In the genomic region with DNA sequence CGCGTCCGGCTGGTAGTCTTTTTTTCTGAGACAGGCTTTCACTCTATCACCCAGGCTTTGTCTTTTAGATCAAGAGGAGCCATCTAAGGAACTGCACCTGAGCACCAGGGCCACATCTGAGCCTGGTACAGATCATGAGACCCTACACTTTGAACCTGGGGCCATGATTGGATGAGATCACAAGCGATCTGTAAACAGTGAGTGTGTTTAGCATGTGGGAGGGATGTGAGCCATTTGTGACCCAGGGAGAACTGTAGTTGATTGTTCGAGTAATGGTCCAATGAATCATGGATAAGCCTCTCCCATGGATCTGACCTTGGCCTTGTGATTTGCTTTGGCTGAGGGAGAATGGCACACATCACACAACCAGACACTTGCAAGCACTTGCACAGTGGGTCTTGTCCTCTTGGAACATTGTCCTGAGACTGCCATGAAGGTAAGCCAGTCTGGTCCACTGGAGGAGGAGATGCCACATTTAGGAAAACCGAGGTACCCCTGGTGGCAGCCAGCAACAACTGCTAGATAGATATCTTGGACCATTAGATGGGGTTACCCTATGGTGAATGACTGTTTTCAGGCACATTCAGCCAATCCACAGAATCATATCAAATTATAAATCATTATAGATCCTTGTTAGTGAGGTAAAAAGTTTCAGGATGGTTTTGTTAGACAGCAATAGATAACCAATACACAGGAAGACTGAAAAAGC, we compare ENCODE assay signal across 26 cellular contexts. TPM values are rescaled to one million over a fixed set of nuclear protein-coding genes. Genes with fewer than 3 reads are reported as not detected.
DNase-seq lines count a peak whose midpoint lies in the region; ATAC-seq and TF ChIP-seq lines count a peak whose summit lies in the region.
"Had no signal": no experiment of that assay in that cellular context is flagged by ENCODE, and none has a peak within 500 bp of the region (broad histone marks: within the 10 kb centered on the region; RNA-seq: fewer than 3 reads in every experiment).

No MANE protein-coding gene starts in this region.

- H3K27ac ChIP-seq in osteoblast (ENCODE audit: low read depth, low read length): no peak overlapping the region
- H3K27ac ChIP-seq in CD8-positive, alpha-beta T cell (ENCODE audit: low read depth, low read length): no peak overlapping the region
- H3K27ac ChIP-seq: BLaER1 treated with 17β-estradiol and CSF1 and Interleukin-3, amounts not matched to agents 10 nM and 100 nM; epithelial cell of prostate; Peyer's patch; sigmoid colon; tibial artery had no signal

- POLR2A ChIA-PET in CD8-positive, alpha-beta T cell (lab: Charles Lee): no interaction called here

- CTCF ChIA-PET in CD8-positive, alpha-beta T cell (lab: Charles Lee): interaction anchor here (2.4 kb wide), 1 partner anchor 86 kb away, joined by 10 read pairs; no protein-coding TSS in a partner anchor

- peaks cover 7% of the 10 kb centered on the region for H3K27me3 ChIP-seq in osteoblast (ENCODE audit: insufficient read depth, low read length)
- H3K27me3 ChIP-seq in CD8-positive, alpha-beta T cell (ENCODE audit: insufficient read depth, low read length): no peaks in the 10 kb centered on the region
- H3K27me3 ChIP-seq: BLaER1 treated with 17β-estradiol and CSF1 and Interleukin-3, amounts not matched to agents 10 nM and 100 nM; Peyer's patch; sigmoid colon had no signal

- H3K4me3 Mint-ChIP-seq in CD8-positive, alpha-beta T cell: no peak overlapping the region
- H3K4me3 Mint-ChIP-seq: activated CD4-positive, alpha-beta T cell treated with anti-CD3 and anti-CD28 coated beads for 36 hours had no signal

- H3K4me3 ChIP-seq in GM12864 (ENCODE audit: low read depth, low read length): no peak overlapping the region
- no peak overlapping the region for H3K4me3 ChIP-seq in choroid plexus epithelial cell (ENCODE audit: low read depth, low read length)
- no peak overlapping the region for H3K4me3 ChIP-seq in osteoblast (ENCODE audit: insufficient read depth, low read length)
- H3K4me3 ChIP-seq in CD8-positive, alpha-beta T cell (ENCODE audit: low read depth, low read length): no peak overlapping the region
- H3K4me3 ChIP-seq: BLaER1 treated with 17β-estradiol and CSF1 and Interleukin-3, amounts not matched to agents 10 nM and 100 nM; Peyer's patch; sigmoid colon; tibial artery had no signal

- peaks cover 3% of the 10 kb centered on the region for H3K27me3 Mint-ChIP-seq in CD8-positive, alpha-beta T cell (ENCODE audit: low read depth)

- no peaks in the 10 kb centered on the region for H4K20me1 ChIP-seq in osteoblast (ENCODE audit: insufficient read depth, low read length)
- H4K20me1 ChIP-seq: BLaER1 treated with 17β-estradiol and CSF1 and Interleukin-3, amounts not matched to agents 10 nM and 100 nM had no signal

- intact Hi-C loops in CD8-positive, alpha-beta T cell (cut with DNase I, micrococcal nuclease): no loop called here

- H3K36me3 Mint-ChIP-seq in CD8-positive, alpha-beta T cell: no peaks in the 10 kb centered on the region
- H3K36me3 Mint-ChIP-seq: activated naive CD4-positive, alpha-beta T cell treated with anti-CD3 and anti-CD28 coated beads, Interleukin-2, amount 50 U/mL, for 72 hours had no signal

- no peaks in the 10 kb centered on the region for H3K36me3 ChIP-seq in osteoblast (ENCODE audit: insufficient read depth, low read length)
- no peaks in the 10 kb centered on the region for H3K36me3 ChIP-seq in CD8-positive, alpha-beta T cell (ENCODE audit: insufficient read depth, low read length)
- H3K36me3 ChIP-seq: BLaER1 treated with 17β-estradiol and CSF1 and Interleukin-3, amounts not matched to agents 10 nM and 100 nM; Peyer's patch; sigmoid colon; tibial artery had no signal

- no peaks in the 10 kb centered on the region for H3K4me1 Mint-ChIP-seq in CD8-positive, alpha-beta T cell (ENCODE audit: low read depth)
- H3K4me1 Mint-ChIP-seq: activated CD4-positive, alpha-beta T cell treated with anti-CD3 and anti-CD28 coated beads for 36 hours had no signal

- DNase-seq in GM12864 (ENCODE audit: low read depth) (no peak), M059J (ENCODE audit: low read depth) (peak; percentile 14), choroid plexus epithelial cell (ENCODE audit: low read depth) (no peak), osteoblast (ENCODE audit: insufficient read length, low spot score, missing footprints) (peak; percentile 61), COR-L47 (lab: John Stamatoyannopoulos, UW) (no peak), AG08396 (ENCODE audit: low spot score) (no peak)
- DNase-seq in CD8-positive, alpha-beta T cell: no peak
- DNase-seq: activated CD4-positive, alpha-beta T cell treated with anti-CD3 and anti-CD28 coated beads for 36 hours; DMS79; glutamatergic neuron; KG1; mesenchymal stem cell; NCI-H1436; NCI-H2081 treated with DMSO at 0.1 percent for 48 hours; NCI-H2227 treated with DMSO at 0.1 percent for 48 hours; NCI-H526; Peyer's patch; posterior cingulate gyrus; SIG-M5; sigmoid colon; stimulated activated CD4-positive, alpha-beta T cell treated with anti-CD3 and anti-CD28 coated beads, Interleukin-4, amount 100 ng/mL, for 4 hours had no signal

- H3K27ac Mint-ChIP-seq in CD8-positive, alpha-beta T cell: no peak overlapping the region
- H3K27ac Mint-ChIP-seq: activated CD4-positive, alpha-beta T cell treated with anti-CD3 and anti-CD28 coated beads for 36 hours; activated naive CD4-positive, alpha-beta T cell treated with anti-CD3 and anti-CD28 coated beads, Interleukin-2, amount 50 U/mL, for 72 hours; activated T-helper 2 cell treated with anti-CD3 and anti-CD28 coated beads, Interferon-gamma antibody, Interleukin-2, Interleukin-4, amounts not matched to agents 10 μg/mL and 5 μg/mL and 100 μg/mL, durations not matched to agents 14 hours and 24 hours and 36 hours had no signal

- H2AFZ ChIP-seq in osteoblast (ENCODE audit: low read length): no peak overlapping the region

- no peaks in the 10 kb centered on the region for H3K79me2 ChIP-seq in osteoblast (ENCODE audit: insufficient read depth, low read length)

- ATAC-seq in CD8-positive, alpha-beta T cell: no peak
- ATAC-seq: activated CD4-positive, alpha-beta T cell treated with anti-CD3 and anti-CD28 coated beads for 36 hours; activated naive CD4-positive, alpha-beta T cell treated with anti-CD3 and anti-CD28 coated beads, Interleukin-2, amount 50 U/mL, for 72 hours had no signal

- H3K9me3 ChIP-seq in osteoblast (ENCODE audit: low read depth, low read length): no peaks in the 10 kb centered on the region
- H3K9me3 ChIP-seq in CD8-positive, alpha-beta T cell (ENCODE audit: low read length): no peaks in the 10 kb centered on the region
- H3K9me3 ChIP-seq: BLaER1 treated with 17β-estradiol and CSF1 and Interleukin-3, amounts not matched to agents 10 nM and 100 nM; Peyer's patch; sigmoid colon; tibial artery had no signal

- TF ChIP-seq CTCF in GM12864 (IDR thresholded peaks at IDR 0.05; ENCODE audit: low read depth, low read length, missing control alignments) (peak; percentile 7), choroid plexus epithelial cell (conservative IDR thresholded peaks at IDR 0.05; ENCODE audit: low read depth, low read length) (peak; percentile 3), osteoblast (IDR thresholded peaks at IDR 0.05; ENCODE audit: extremely low read depth, low read depth, low read length) (peak; percentile 8)
- TF ChIP-seq CTCF in CD8-positive, alpha-beta T cell (IDR thresholded peaks at IDR 0.05): no peak

- H3K4me2 ChIP-seq in osteoblast (ENCODE audit: insufficient read depth, low read length): no peak overlapping the region
- H3K4me2 ChIP-seq: BLaER1 treated with 17β-estradiol and CSF1 and Interleukin-3, amounts not matched to agents 10 nM and 100 nM had no signal

- H3K4me1 ChIP-seq in osteoblast (ENCODE audit: insufficient read depth, low read length): peaks cover 5% of the 10 kb centered on the region
- H3K4me1 ChIP-seq in CD8-positive, alpha-beta T cell (ENCODE audit: insufficient read depth, low read length): no peaks in the 10 kb centered on the region
- H3K4me1 ChIP-seq: BLaER1 treated with 17β-estradiol and CSF1 and Interleukin-3, amounts not matched to agents 10 nM and 100 nM; Peyer's patch; sigmoid colon had no signal

- no peaks in the 10 kb centered on the region for H3K9me3 Mint-ChIP-seq in CD8-positive, alpha-beta T cell
- H3K9me3 Mint-ChIP-seq: activated naive CD4-positive, alpha-beta T cell treated with anti-CD3 and anti-CD28 coated beads, Interleukin-2, amount 50 U/mL, for 72 hours; activated T-helper 2 cell treated with anti-CD3 and anti-CD28 coated beads, Interferon-gamma antibody, Interleukin-2, Interleukin-4, amounts not matched to agents 10 μg/mL and 5 μg/mL and 100 μg/mL, durations not matched to agents 14 hours and 24 hours and 36 hours had no signal

RNA-seq across cellular contexts. Expression of a gene that starts 19.5 kb away (rescaled TPM):
- total RNA-seq in M059J (2014; rRNA removed; shearing (Covaris generic)): 12.2 and 12.5 TPM in 2 replicates
- 9.8 and 13.3 TPM in 2 replicates for total RNA-seq in osteoblast
- total RNA-seq in CD8-positive, alpha-beta T cell: 10 to 100 TPM; 27.1 to 33.2 TPM

Comparison
In these comparisons a context has a peak if more than half of its experiments do, and no peak if none do; other contexts are left out.
1. DNase-seq: peak in M059J (single experiment) and osteoblast (single experiment); none in GM12864 (single experiment), choroid plexus epithelial cell (single experiment), CD8-positive, alpha-beta T cell (0 of 7), COR-L47 (single experiment) and AG08396 (single experiment).